In genomic region chr3:4712109-4712508, GRCh38 we compare ENCODE assay signal across 10 cellular contexts.
A peak's percentile ranks its signal among the peaks of the same experiment; 100 is the strongest.
DNase-seq lines count a peak whose midpoint lies in the region; ATAC-seq and TF ChIP-seq lines count a peak whose summit lies in the region.
"Had no signal": no experiment of that assay in that cellular context is flagged by ENCODE, and none has a peak within 500 bp of the region (broad histone marks: within the 10 kb centered on the region; RNA-seq: fewer than 3 reads in every experiment).

No MANE protein-coding gene starts in this region.

- H3K4me1 Mint-ChIP-seq in stimulated activated naive CD8-positive, alpha-beta T cell treated with anti-CD3 and anti-CD28 coated beads, Interleukin-15, amount 100 ng/mL, for 72 hours, result peaks cover 23% of the 10 kb centered on the region

- in situ Hi-C loops in Panc1 (cut with HindIII; ENCODE audit: low pct_unique_long_range_greater_than_20kb, low sequenced_read_pairs), result no loop called here

- H3K4me3 ChIP-seq in Panc1 (ENCODE audit: low read depth in 2 of 2, low read length in 2 of 2) (no peak overlapping the region), fibroblast of pulmonary artery (replicated peaks; ENCODE audit: low read depth, low read length) (no peak overlapping the region), thyroid gland (replicated peaks in 1 of 3) (no peak overlapping the region)

- DNase-seq in NCI-H1417 (lab: John Stamatoyannopoulos, UW) (peak; percentile 16 to 42 (median 25)), NCI-H1417 treated with DMSO at 0.1 percent for 48 hours (lab: John Stamatoyannopoulos, UW) (no peak), Panc1 (ENCODE audit: low read depth, low spot score) (no peak), fibroblast of pulmonary artery (ENCODE audit: low read depth) (peak; percentile 55), thyroid gland (peak; percentile 62 to 71), epidermal melanocyte (ENCODE audit: insufficient read length, low spot score) (no peak)
- no peak for DNase-seq in stimulated activated naive CD8-positive, alpha-beta T cell treated with anti-CD3 and anti-CD28 coated beads, Interleukin-15, amount 100 ng/mL, for 72 hours

- H3K9me3 ChIP-seq in Panc1 (ENCODE audit: control insufficient read depth, insufficient read depth, low read depth, low read length) (no peaks in the 10 kb centered on the region), thyroid gland (no peaks in the 10 kb centered on the region)

- peaks cover 5% of the 10 kb centered on the region for H3K4me1 ChIP-seq in Panc1 (ENCODE audit: control insufficient read depth, insufficient read depth, low read length)
- peaks cover 10 to 30% of the 10 kb centered on the region in 2 donors for H3K4me1 ChIP-seq in thyroid gland

- WGBS in thyroid gland, 2 donors, result 55 to 61% methylated on average over 7 of the region's 7 CpGs

- H3K27me3 ChIP-seq in Panc1 (ENCODE audit: control insufficient read depth, insufficient read depth, low read length) (no peaks in the 10 kb centered on the region), thyroid gland (no peaks in the 10 kb centered on the region)

- H3K36me3 ChIP-seq in Panc1 (ENCODE audit: control insufficient read depth, insufficient read depth, low read length) (no peaks in the 10 kb centered on the region), thyroid gland (peaks cover 12 to 15% of the 10 kb centered on the region in 2 donors)

- no TSS peak for BruUV-seq in Panc1 (replicated peaks; lab: Mats Ljungman, UMichigan)

- TF ChIP-seq POLR2A in thyroid gland (IDR thresholded peaks at IDR 0.05), result peak in 1 of 2 donors; percentile 31

- no peak overlapping the region for H3K4me3 Mint-ChIP-seq in stimulated activated naive CD8-positive, alpha-beta T cell treated with anti-CD3 and anti-CD28 coated beads, Interleukin-15, amount 100 ng/mL, for 72 hours
- H3K4me3 Mint-ChIP-seq: activated T-cell treated with anti-CD3 and anti-CD28 coated beads, Interleukin-2, amount 50 U/mL, for 72 hours had no signal

- intact Hi-C loops in Panc1 (cut with micrococcal nuclease; ENCODE audit: unreplicated experiment), result no loop called here
- intact Hi-C loops in thyroid gland (cut with DNase I), result loop anchor here (5.0 to 10.0 kb wide), 2 partner anchors 313 to 410 kb away; partner anchors contain the start of gene ARL8B

- TF ChIP-seq CTCF in Panc1 (IDR thresholded peaks at IDR 0.05), result no peak
- TF ChIP-seq CTCF in fibroblast of pulmonary artery (IDR thresholded peaks at IDR 0.05; ENCODE audit: low read length, missing control alignments), result no peak
- TF ChIP-seq CTCF in thyroid gland (IDR thresholded peaks at IDR 0.05), result no peak

- H3K27me3 Mint-ChIP-seq in stimulated activated naive CD8-positive, alpha-beta T cell treated with anti-CD3 and anti-CD28 coated beads, Interleukin-15, amount 100 ng/mL, for 72 hours, result no peaks in the 10 kb centered on the region

- peak overlapping the region; percentile 23; the same call in 1 of the 2 replicates for H3K27ac ChIP-seq in Panc1 (ENCODE audit: low read length)
- H3K27ac ChIP-seq in thyroid gland, result peak overlapping the region; percentile 31 to 89 (median 86)
- H3K27ac ChIP-seq: parathyroid adenoma had no signal

- no peak overlapping the region for H3K27ac Mint-ChIP-seq in stimulated activated naive CD8-positive, alpha-beta T cell treated with anti-CD3 and anti-CD28 coated beads, Interleukin-15, amount 100 ng/mL, for 72 hours

- CTCF ChIA-PET in Panc1 (lab: Charles Lee), result interaction anchor here (0.8 to 1.5 kb wide), 4 partner anchors 264 to 346 kb away, joined by 3 to 14 read pairs (median 6); partner anchors contain the start of gene BHLHE40

- H3K9me3 Mint-ChIP-seq in stimulated activated naive CD8-positive, alpha-beta T cell treated with anti-CD3 and anti-CD28 coated beads, Interleukin-15, amount 100 ng/mL, for 72 hours, result no peaks in the 10 kb centered on the region

- no peak for ATAC-seq in Panc1
- no peak for ATAC-seq in stimulated activated naive CD8-positive, alpha-beta T cell treated with anti-CD3 and anti-CD28 coated beads, Interleukin-15, amount 100 ng/mL, for 72 hours
- ATAC-seq in GM19452 (IDR thresholded peaks at IDR 0.05; ENCODE audit: unreplicated experiment), result no peak

- POLR2A ChIA-PET in Panc1 (lab: Charles Lee), result interaction anchor here (0.5 to 1.1 kb wide), 4 partner anchors 105 to 418 kb away, joined by 3 to 7 read pairs (median 4); partner anchors contain the start of gene BHLHE40

Comparison
In these comparisons a context has a peak if more than half of its experiments do, and no peak if none do; other contexts are left out.
1. DNase-seq: peak in NCI-H1417 (3 of 3), fibroblast of pulmonary artery (single experiment) and thyroid gland (2 of 2); none in NCI-H1417 treated with DMSO at 0.1 percent for 48 hours (single experiment), Panc1 (single experiment), epidermal melanocyte (single experiment) and stimulated activated naive CD8-positive, alpha-beta T cell treated with anti-CD3 and anti-CD28 coated beads, Interleukin-15, amount 100 ng/mL, for 72 hours (0 of 2).